ENCODE assay signal across 14 cellular contexts in genomic region chr5:96855041-96855872, GRCh38. TPM values are rescaled to one million over a fixed set of nuclear protein-coding genes. Genes with fewer than 3 reads are reported as not detected.
DNase-seq lines count a peak whose midpoint lies in the region; ATAC-seq, FAIRE-seq and TF ChIP-seq lines count a peak whose summit lies in the region.
"Had no signal": no experiment of that assay in that cellular context is flagged by ENCODE, and none has a peak within 500 bp of the region (broad histone marks: within the 10 kb centered on the region; RNA-seq: fewer than 3 reads in every experiment).

No MANE protein-coding gene starts in this region.

- H3K4me1 Mint-ChIP-seq in CD14-positive monocyte = peaks cover 19% of the 10 kb centered on the region
- H3K4me1 Mint-ChIP-seq: activated B cell treated with CpG ODN at 0.5 μM for 24 hours had no signal

- ATAC-seq in mucosa of descending colon = peak; percentile 92

- no peak overlapping the region for H3K4me3 ChIP-seq in mucosa of descending colon
- H3K4me3 ChIP-seq: esophagus muscularis mucosa, tibial artery had no signal

- no peak for TF ChIP-seq CTCF in CD14-positive monocyte (IDR thresholded peaks at IDR 0.05)
- no peak for TF ChIP-seq CTCF in mucosa of descending colon (IDR thresholded peaks at IDR 0.05)

- H3K36me3 Mint-ChIP-seq in CD14-positive monocyte = no peaks in the 10 kb centered on the region

- H3K4me3 Mint-ChIP-seq in CD14-positive monocyte = peak overlapping the region; percentile 4 to 64
- H3K4me3 Mint-ChIP-seq: activated B cell treated with CpG ODN at 0.5 μM for 24 hours had no signal

- peak overlapping the region in 5 of 7 donors; percentile 32 to 66 (median 51) for H3K27ac Mint-ChIP-seq in CD14-positive monocyte
- H3K27ac Mint-ChIP-seq: activated B cell treated with CpG ODN at 0.5 μM for 24 hours had no signal

- no peak for DNase-seq in CD14-positive monocyte (ENCODE audit: low spot score)
- DNase-seq in NOMO-1 treated with DMSO at 0.1 percent for 48 hours (lab: John Stamatoyannopoulos, UW; ENCODE audit: unreplicated experiment) = peak; percentile 67
- peak in 2 of 3 donors; percentile 60 to 81 for DNase-seq in mucosa of descending colon
- DNase-seq in erythroblast (lab: John Stamatoyannopoulos, UW) = no peak
- no peak for DNase-seq in activated gamma-delta T cell treated with Interleukin-2 at 50 U/mL for 16 hours
- DNase-seq in NCI-H446 treated with DMSO at 0.1 percent for 48 hours (lab: John Stamatoyannopoulos, UW) = no peak
- no peak for DNase-seq in NCI-H2196 treated with DMSO at 0.1 percent for 48 hours (lab: John Stamatoyannopoulos, UW; ENCODE audit: unreplicated experiment)
- DNase-seq: activated B cell treated with CpG ODN at 0.5 μM for 24 hours, left cardiac atrium, NCI-H2029 treated with DMSO at 0.1 percent for 48 hours, tibial artery had no signal

- peak; percentile 79 for FAIRE-seq in colon (lab: Jason Lieb, UNC)
- FAIRE-seq: G401.6 had no signal

- peaks cover 0 to 2% (median 0%) of the 10 kb centered on the region in 3 donors for H3K27me3 Mint-ChIP-seq in CD14-positive monocyte (ENCODE audit: low read depth in 3 of 3)
- H3K27me3 Mint-ChIP-seq: activated B cell treated with CpG ODN at 0.5 μM for 24 hours had no signal

- no peaks in the 10 kb centered on the region for H3K4me1 ChIP-seq in mucosa of descending colon (ENCODE audit: low read depth)
- H3K4me1 ChIP-seq: tibial artery had no signal

- H3K9me3 ChIP-seq in mucosa of descending colon = no peaks in the 10 kb centered on the region
- H3K9me3 ChIP-seq: esophagus muscularis mucosa, tibial artery had no signal

- TF ChIP-seq POLR2A in erythroblast (IDR thresholded peaks at IDR 0.05; ENCODE audit: low read length) = no peak

- intact Hi-C loops in CD14-positive monocyte (cut with micrococcal nuclease) = no loop called here
- intact Hi-C loops in mucosa of descending colon (cut with DNase I, micrococcal nuclease) = no loop called here

- no peaks in the 10 kb centered on the region for H3K9me3 Mint-ChIP-seq in CD14-positive monocyte
- H3K9me3 Mint-ChIP-seq: activated B cell treated with CpG ODN at 0.5 μM for 24 hours had no signal

- H3K36me3 ChIP-seq in mucosa of descending colon (ENCODE audit: low read depth) = no peaks in the 10 kb centered on the region
- H3K36me3 ChIP-seq: esophagus muscularis mucosa, tibial artery had no signal

RNA-seq across cellular contexts. Expression of gene ERAP2, which starts 21.0 kb away (rescaled TPM):
- 1 to 10 TPM; 3.0 to 3.4 TPM for polyA plus RNA-seq in CD14-positive monocyte
- total RNA-seq in mucosa of descending colon = 10 to 100 TPM; 16.1 to 44.8 (median 19.5) TPM

RNA-seq across cellular contexts. Expression of gene ERAP1, which starts 47.5 kb away (rescaled TPM):
- 10 to 100 TPM; 40.2 to 45.6 TPM for polyA plus RNA-seq in CD14-positive monocyte
- total RNA-seq in mucosa of descending colon = 100 to 1,000 TPM in 1 of 3 donors, 10 to 100 TPM in 2; 79.4 to 110 (median 98.4) TPM

Comparison
In these comparisons a context has a peak if more than half of its experiments do, and no peak if none do; other contexts are left out.
1. DNase-seq: peak in NOMO-1 treated with DMSO at 0.1 percent for 48 hours (single experiment) and mucosa of descending colon (2 of 3); none in CD14-positive monocyte (single experiment), erythroblast (0 of 2), activated gamma-delta T cell treated with Interleukin-2 at 50 U/mL for 16 hours (single experiment), NCI-H446 treated with DMSO at 0.1 percent for 48 hours (single experiment) and NCI-H2196 treated with DMSO at 0.1 percent for 48 hours (single experiment).